ENCODE assay signal across 9 cellular contexts in the genomic region with DNA sequence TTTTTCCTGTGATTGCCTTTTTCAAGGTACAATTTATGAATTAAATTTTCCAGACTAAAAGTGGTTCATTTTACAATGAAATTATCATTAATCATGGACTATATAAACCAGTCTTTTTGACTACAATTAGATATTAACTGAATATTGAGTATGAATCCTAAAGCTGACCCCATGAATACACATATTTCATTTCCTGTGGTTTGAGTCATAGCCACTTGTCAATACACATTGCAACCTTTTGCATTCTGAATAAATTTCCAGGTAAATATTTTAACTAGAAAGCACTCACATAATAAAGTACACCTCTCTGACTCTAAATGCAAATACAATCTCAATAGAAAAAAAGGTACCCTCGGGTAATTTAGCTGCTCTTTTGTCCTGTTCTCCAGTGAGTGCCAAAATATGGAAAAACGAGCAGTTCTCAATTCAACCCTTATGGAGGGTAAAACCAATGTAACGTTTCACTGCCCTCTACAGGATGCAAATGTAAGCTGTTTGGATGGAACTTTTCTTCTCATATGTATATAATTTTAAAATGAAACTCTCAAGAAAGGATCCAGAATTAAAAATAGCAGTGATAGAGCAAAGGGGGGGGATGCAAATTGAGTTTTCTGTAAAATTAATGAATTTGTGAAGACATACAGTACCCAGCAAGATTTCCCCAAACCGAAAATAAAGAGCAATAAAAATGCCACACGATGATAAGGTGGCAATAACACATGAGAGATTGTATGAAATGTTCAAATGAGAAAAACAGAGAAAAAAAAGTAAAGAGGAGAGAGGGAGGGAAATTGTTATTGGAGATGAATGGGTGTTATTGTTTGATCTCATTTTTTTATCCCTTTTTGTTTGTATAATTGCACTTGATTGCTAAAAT.
A peak's percentile ranks its signal among the peaks of the same experiment; 100 is the strongest.
DNase-seq lines count a peak whose midpoint lies in the region; ATAC-seq and TF ChIP-seq lines count a peak whose summit lies in the region.
"Had no signal": no experiment of that assay in that cellular context is flagged by ENCODE, and none has a peak within 500 bp of the region (broad histone marks: within the 10 kb centered on the region; RNA-seq: fewer than 3 reads in every experiment).

No MANE protein-coding gene starts in this region.

- peak; percentile 16 for DNase-seq in HCT116 (ENCODE audit: low read depth, low spot score)
- DNase-seq in NCI-H2227 (lab: John Stamatoyannopoulos, UW; ENCODE audit: unreplicated experiment) = peak; percentile 62
- DNase-seq in cerebellum (ENCODE audit: low spot score) = peak; percentile 34
- no peak for DNase-seq in nephron progenitor cell
- DNase-seq in activated CD4-positive, alpha-beta T cell treated with anti-CD3 and anti-CD28 coated beads for 36 hours = no peak
- DNase-seq in GM19238 (ENCODE audit: insufficient read length, low spot score) = no peak
- no peak for DNase-seq in NK-92 (lab: John Stamatoyannopoulos, UW; ENCODE audit: unreplicated experiment)
- DNase-seq in stimulated activated CD4-positive, alpha-beta T cell treated with anti-CD3 and anti-CD28 coated beads, Interleukin-15, amount 100 ng/mL, for 24 hours = no peak

- peak; percentile 54 for TF ChIP-seq RAD21 in HCT116 (IDR thresholded peaks at IDR 0.05; ENCODE audit: low read depth)

- no peaks in the 10 kb centered on the region for H3K27me3 ChIP-seq in HCT116 (ENCODE audit: insufficient read depth, low read length)

- H3K9me3 ChIP-seq in HCT116 (ENCODE audit: control insufficient read depth in 1 of 2, insufficient read depth in 1 of 2, low read depth in 1 of 2, low read length in 2 of 2) = peaks cover 0 to under 1% of the 10 kb centered on the region in 2 experiments; a peak in 2 of 4 replicates

- no peaks in the 10 kb centered on the region for H3K9me2 ChIP-seq in HCT116 (ENCODE audit: insufficient read depth)

- no peak for TF ChIP-seq POLR2A in HCT116 (IDR thresholded peaks at IDR 0.05; ENCODE audit: borderline replicate concordance, extremely low read depth, insufficient read depth, insufficient read length)

- no peaks in the 10 kb centered on the region for H3K79me2 ChIP-seq in HCT116 (ENCODE audit: insufficient read depth, low read length)

- peaks cover 8% of the 10 kb centered on the region for H3K9me3 Mint-ChIP-seq in nephron progenitor cell
- H3K9me3 Mint-ChIP-seq in activated CD4-positive, alpha-beta T cell treated with anti-CD3 and anti-CD28 coated beads for 36 hours (ENCODE audit: low read depth) = peaks cover 3% of the 10 kb centered on the region

- no TSS peak for BruUV-seq in HCT116 (replicated peaks; lab: Mats Ljungman, UMichigan)

- H3K27ac Mint-ChIP-seq in nephron progenitor cell = no peak overlapping the region
- H3K27ac Mint-ChIP-seq in activated CD4-positive, alpha-beta T cell treated with anti-CD3 and anti-CD28 coated beads for 36 hours = no peak overlapping the region

- H3K36me3 ChIP-seq in HCT116 (ENCODE audit: control insufficient read depth in 1 of 2, insufficient read depth in 2 of 2, low read length in 2 of 2) = no peaks in the 10 kb centered on the region

- no peaks in the 10 kb centered on the region for H3K4me1 ChIP-seq in HCT116 (ENCODE audit: control insufficient read depth in 1 of 2, insufficient read depth in 2 of 2, low read length in 2 of 2)

- H3K27ac ChIP-seq in HCT116 (ENCODE audit: low read depth, low read length) = no peak overlapping the region
- H3K27ac ChIP-seq: skin epidermis had no signal

- H2AFZ ChIP-seq in HCT116 (ENCODE audit: low read depth, low read length, poor library complexity, severe bottlenecking) = peak overlapping the region; percentile 61

- POLR2A ChIA-PET in HCT116 (lab: Charles Lee) = no interaction called here
- POLR2A ChIA-PET in activated CD4-positive, alpha-beta T cell treated with anti-CD3 and anti-CD28 coated beads for 36 hours (lab: Charles Lee) = no interaction called here

- intact Hi-C loops in HCT116 (cut with micrococcal nuclease) = no loop called here
- intact Hi-C loops in activated CD4-positive, alpha-beta T cell treated with anti-CD3 and anti-CD28 coated beads for 36 hours (cut with DNase I, micrococcal nuclease) = no loop called here

- TF ChIP-seq CTCF in HCT116 (IDR thresholded peaks at IDR 0.05 in 2 of 3, conservative IDR thresholded peaks at IDR 0.05 in 1 of 3; ENCODE audit: borderline replicate concordance in 1 of 3, insufficient read depth in 1 of 3, low read depth in 2 of 3, low read length in 2 of 3) = peak; percentile 25 to 63 (median 52); a peak in 4 of 6 replicates
- TF ChIP-seq CTCF in nephron progenitor cell (IDR thresholded peaks at IDR 0.05) = peak; percentile 65

- H3K27me3 Mint-ChIP-seq in nephron progenitor cell (ENCODE audit: low read depth, poor library complexity) = no peaks in the 10 kb centered on the region
- no peaks in the 10 kb centered on the region for H3K27me3 Mint-ChIP-seq in activated CD4-positive, alpha-beta T cell treated with anti-CD3 and anti-CD28 coated beads for 36 hours

- peak overlapping the region; percentile 39; the same call in 1 of the 2 replicates for H3K4me2 ChIP-seq in HCT116 (ENCODE audit: low read length)

- no peak overlapping the region for H3K4me3 Mint-ChIP-seq in nephron progenitor cell
- H3K4me3 Mint-ChIP-seq in activated CD4-positive, alpha-beta T cell treated with anti-CD3 and anti-CD28 coated beads for 36 hours = no peak overlapping the region

- no peaks in the 10 kb centered on the region for H4K20me1 ChIP-seq in HCT116 (ENCODE audit: insufficient read depth)

- CTCF ChIA-PET in HCT116 (lab: Charles Lee) = no interaction called here
- CTCF ChIA-PET in activated CD4-positive, alpha-beta T cell treated with anti-CD3 and anti-CD28 coated beads for 36 hours (lab: Charles Lee) = interaction anchor here (0.7 kb wide), 1 partner anchor 9 kb away, joined by 3 read pairs; no protein-coding TSS in a partner anchor

- H3K4me1 Mint-ChIP-seq in nephron progenitor cell = peaks cover 8% of the 10 kb centered on the region
- no peaks in the 10 kb centered on the region for H3K4me1 Mint-ChIP-seq in activated CD4-positive, alpha-beta T cell treated with anti-CD3 and anti-CD28 coated beads for 36 hours

- RAD21 ChIA-PET in HCT116 (lab: Charles Lee; ENCODE audit: low non-redundant PET in 1 of 2, low total read pairs in 2 of 2, uncharacterized antibody in 2 of 2, unreplicated experiment in 2 of 2) = no interaction called here

- peak; percentile 74 for ATAC-seq in HCT116
- ATAC-seq in activated CD4-positive, alpha-beta T cell treated with anti-CD3 and anti-CD28 coated beads for 36 hours = no peak

- no peaks in the 10 kb centered on the region for H3K36me3 Mint-ChIP-seq in nephron progenitor cell (ENCODE audit: low read depth)
- H3K36me3 Mint-ChIP-seq in activated CD4-positive, alpha-beta T cell treated with anti-CD3 and anti-CD28 coated beads for 36 hours (ENCODE audit: low read depth) = no peaks in the 10 kb centered on the region

- H3K4me3 ChIP-seq in HCT116 (replicated peaks in 1 of 2; ENCODE audit: low read depth in 1 of 2, low read length in 2 of 2) = 0 out of 4 replicates have a peak overlapping the region, but pooled peaks of 1 of the 2 experiments have one; percentile 20
- H3K4me3 ChIP-seq: skin epidermis had no signal

- H3K9ac ChIP-seq in HCT116 (ENCODE audit: low read length) = no peak overlapping the region

TF ChIP-seq in HCT116, 20 proteins besides CTCF, POLR2A, EP300 and RAD21:
- TF ChIP-seq YY1 (IDR thresholded peaks at IDR 0.05; ENCODE audit: extremely low read depth, insufficient replicate concordance, low read depth, low read length) (no peak), JUND (IDR thresholded peaks at IDR 0.05) (no peak), TCF7L2 (IDR thresholded peaks at IDR 0.05; ENCODE audit: borderline replicate concordance, extremely low read depth, insufficient read depth, insufficient read length) (no peak), ELF1 (IDR thresholded peaks at IDR 0.05; ENCODE audit: borderline replicate concordance, low read depth) (no peak), POLR2AphosphoS5 (IDR thresholded peaks at IDR 0.05; ENCODE audit: low read depth, low read length) (no peak), ZFX (IDR thresholded peaks at IDR 0.05) (no peak), CBX3 (IDR thresholded peaks at IDR 0.05; ENCODE audit: low read depth) (no peak), EGR1 (IDR thresholded peaks at IDR 0.05; ENCODE audit: low read depth) (no peak), ZNF274 (IDR thresholded peaks at IDR 0.05; ENCODE audit: low read depth, low read length) (no peak), EZH2phosphoT487 (IDR thresholded peaks at IDR 0.05; ENCODE audit: borderline replicate concordance) (no peak), SIN3A (IDR thresholded peaks at IDR 0.05; ENCODE audit: low read depth) (no peak)
- TF ChIP-seq, protein P1, sequence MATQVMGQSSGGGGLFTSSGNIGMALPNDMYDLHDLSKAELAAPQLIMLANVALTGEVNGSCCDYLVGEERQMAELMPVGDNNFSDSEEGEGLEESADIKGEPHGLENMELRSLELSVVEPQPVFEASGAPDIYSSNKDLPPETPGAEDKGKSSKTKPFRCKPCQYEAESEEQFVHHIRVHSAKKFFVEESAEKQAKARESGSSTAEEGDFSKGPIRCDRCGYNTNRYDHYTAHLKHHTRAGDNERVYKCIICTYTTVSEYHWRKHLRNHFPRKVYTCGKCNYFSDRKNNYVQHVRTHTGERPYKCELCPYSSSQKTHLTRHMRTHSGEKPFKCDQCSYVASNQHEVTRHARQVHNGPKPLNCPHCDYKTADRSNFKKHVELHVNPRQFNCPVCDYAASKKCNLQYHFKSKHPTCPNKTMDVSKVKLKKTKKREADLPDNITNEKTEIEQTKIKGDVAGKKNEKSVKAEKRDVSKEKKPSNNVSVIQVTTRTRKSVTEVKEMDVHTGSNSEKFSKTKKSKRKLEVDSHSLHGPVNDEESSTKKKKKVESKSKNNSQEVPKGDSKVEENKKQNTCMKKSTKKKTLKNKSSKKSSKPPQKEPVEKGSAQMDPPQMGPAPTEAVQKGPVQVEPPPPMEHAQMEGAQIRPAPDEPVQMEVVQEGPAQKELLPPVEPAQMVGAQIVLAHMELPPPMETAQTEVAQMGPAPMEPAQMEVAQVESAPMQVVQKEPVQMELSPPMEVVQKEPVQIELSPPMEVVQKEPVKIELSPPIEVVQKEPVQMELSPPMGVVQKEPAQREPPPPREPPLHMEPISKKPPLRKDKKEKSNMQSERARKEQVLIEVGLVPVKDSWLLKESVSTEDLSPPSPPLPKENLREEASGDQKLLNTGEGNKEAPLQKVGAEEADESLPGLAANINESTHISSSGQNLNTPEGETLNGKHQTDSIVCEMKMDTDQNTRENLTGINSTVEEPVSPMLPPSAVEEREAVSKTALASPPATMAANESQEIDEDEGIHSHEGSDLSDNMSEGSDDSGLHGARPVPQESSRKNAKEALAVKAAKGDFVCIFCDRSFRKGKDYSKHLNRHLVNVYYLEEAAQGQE (IDR thresholded peaks at IDR 0.05; ENCODE audit: low read depth) = no peak

Comparison
In these comparisons a context has a peak if more than half of its experiments do, and no peak if none do; other contexts are left out.
1. DNase-seq: peak in HCT116 (single experiment), NCI-H2227 (single experiment) and cerebellum (single experiment); none in nephron progenitor cell (single experiment), activated CD4-positive, alpha-beta T cell treated with anti-CD3 and anti-CD28 coated beads for 36 hours (single experiment), GM19238 (single experiment), NK-92 (single experiment) and stimulated activated CD4-positive, alpha-beta T cell treated with anti-CD3 and anti-CD28 coated beads, Interleukin-15, amount 100 ng/mL, for 24 hours (single experiment).